In the genomic region with DNA sequence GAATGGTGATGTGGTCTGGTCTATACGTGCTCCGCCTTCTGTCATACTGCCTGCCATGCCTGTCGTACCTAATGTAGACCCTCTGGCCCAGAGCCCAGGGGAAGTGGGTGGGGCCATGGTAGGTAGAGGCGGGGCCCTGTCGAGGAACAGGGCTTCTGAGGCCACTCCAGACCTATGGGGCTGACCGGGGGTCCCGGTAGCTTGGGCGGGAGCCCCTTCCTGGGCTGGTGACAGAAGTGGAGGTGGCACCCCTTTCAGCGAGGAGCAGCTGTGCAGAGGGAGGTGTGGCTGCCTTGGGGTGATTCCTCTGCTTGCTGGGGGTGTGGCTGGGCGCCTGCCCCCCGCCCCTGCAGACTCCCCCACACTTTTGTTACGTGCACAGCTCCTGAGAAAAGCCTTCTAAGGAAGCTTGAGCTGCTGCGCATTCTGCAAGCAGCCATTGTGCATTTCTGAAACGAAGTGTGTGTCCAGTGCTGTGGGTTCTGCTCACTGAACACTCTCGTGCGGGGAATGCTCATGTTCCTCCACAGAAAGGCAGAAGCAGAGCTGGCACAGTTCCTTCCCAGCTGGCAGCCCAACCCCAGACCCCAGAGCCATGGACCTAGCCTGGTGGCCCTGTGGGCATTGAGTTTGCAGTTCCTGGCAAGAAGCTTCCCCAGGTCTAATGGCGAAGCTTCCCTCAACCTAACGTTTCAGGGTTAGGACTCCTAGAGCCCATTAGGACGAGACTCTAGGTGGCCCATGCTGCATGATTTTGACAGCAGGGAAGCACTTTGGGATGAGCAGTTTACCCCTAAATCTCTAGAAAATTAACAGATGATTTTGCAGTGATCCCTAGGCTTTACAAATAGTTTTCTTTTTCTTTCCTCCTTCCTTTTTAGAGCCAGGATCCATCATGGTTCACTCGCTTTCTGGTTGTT, we compare ENCODE assay signal across 9 cellular contexts.
DNase-seq lines count a peak whose midpoint lies in the region; ATAC-seq, FAIRE-seq and TF ChIP-seq lines count a peak whose summit lies in the region.
"Had no signal": no experiment of that assay in that cellular context is flagged by ENCODE, and none has a peak within 500 bp of the region (broad histone marks: within the 10 kb centered on the region; RNA-seq: fewer than 3 reads in every experiment).

No MANE protein-coding gene starts in this region.

- 12% methylated on average over 19 of the region's 20 CpGs for WGBS in K562 (ENCODE audit: insufficient coverage, low coverage, missing lambda C conversion rate)
- WGBS in gastroesophageal sphincter (ENCODE audit: low coverage in 1 of 2), 2 donors, result 5 to 11% methylated on average over 3 to 4 of the region's 20 CpGs

- TF ChIP-seq POLR2A in K562 (conservative IDR thresholded peaks at IDR 0.05) (no peak), gastroesophageal sphincter (IDR thresholded peaks at IDR 0.05) (no peak)

- CTCF ChIA-PET in K562 (lab: Yijun Ruan, JAX; ENCODE audit: low intra/inter-chr PET ratio), result no interaction called here

- H3K9me1 ChIP-seq in K562 (ENCODE audit: control insufficient read depth, insufficient read depth, low read length), result no peaks in the 10 kb centered on the region

- H2AFZ ChIP-seq in K562 (ENCODE audit: low read depth, low read length), result no peak overlapping the region

- peaks cover 0 to 63% (median 0%) of the 10 kb centered on the region in 11 experiments; a peak in 5 of 22 replicates for H3K27me3 ChIP-seq in BLaER1 treated with 17β-estradiol and CSF1 and Interleukin-3, amounts not matched to agents 10 nM and 100 nM
- H3K27me3 ChIP-seq in K562 (ENCODE audit: control insufficient read depth in 2 of 2, insufficient read depth in 2 of 2, low read length in 2 of 2) (peaks cover 46 to 94% of the 10 kb centered on the region in 2 experiments; a peak in 4 of 5 replicates), gastroesophageal sphincter (no peaks in the 10 kb centered on the region)
- H3K27me3 ChIP-seq: uterus had no signal

- H3K9ac ChIP-seq in BLaER1 treated with 17β-estradiol and CSF1 and Interleukin-3, amounts not matched to agents 10 nM and 100 nM, result peak overlapping the region; percentile 4 to 66 (median 48); a peak in 20 of 22 replicates
- no peak overlapping the region for H3K9ac ChIP-seq in K562 (ENCODE audit: insufficient read depth in 1 of 2, low read depth in 2 of 2, low read length in 2 of 2)

- H3K36me3 Mint-ChIP-seq in natural killer cell, result no peaks in the 10 kb centered on the region

- no peak for TF ChIP-seq RAD21 in K562 (CRISPR knock-in tag; conservative IDR thresholded peaks at IDR 0.05 in 1 of 2, IDR thresholded peaks at IDR 0.05 in 1 of 2)

- intact Hi-C loops in K562 (cut with micrococcal nuclease) (no loop called here), natural killer cell (cut with micrococcal nuclease) (no loop called here)

- peak overlapping the region; percentile 68 for H3K4me3 Mint-ChIP-seq in natural killer cell

- no peak for TF ChIP-seq CTCF in K562 (IDR thresholded peaks at IDR 0.05 in 2 of 3, conservative IDR thresholded peaks at IDR 0.05 in 1 of 3; ENCODE audit: insufficient read depth in 2 of 3, low read depth in 1 of 3, low read length in 3 of 3)
- TF ChIP-seq CTCF in natural killer cell (IDR thresholded peaks at IDR 0.05), result no peak
- TF ChIP-seq CTCF in gastroesophageal sphincter (IDR thresholded peaks at IDR 0.05), result no peak

- no TSS peak for BruUV-seq in K562 (replicated peaks; lab: Mats Ljungman, UMichigan)

- H3K4me1 ChIP-seq in BLaER1 treated with 17β-estradiol and CSF1 and Interleukin-3, amounts not matched to agents 10 nM and 100 nM, result peaks cover 83 to 100% (median 99%) of the 10 kb centered on the region in 10 experiments
- H3K4me1 ChIP-seq in K562 (replicated peaks in 1 of 2; ENCODE audit: control insufficient read depth in 2 of 2, insufficient read depth in 2 of 2, low read length in 2 of 2) (peaks cover 0 to 52% of the 10 kb centered on the region in 2 experiments; a peak in 3 of 5 replicates), gastroesophageal sphincter (peaks cover 0 to 42% (median 19%) of the 10 kb centered on the region in 3 donors)

- no peaks in the 10 kb centered on the region for H3K9me3 Mint-ChIP-seq in natural killer cell

- TF ChIP-seq EP300 in K562 (IDR thresholded peaks at IDR 0.05; ENCODE audit: low read length) (no peak), gastroesophageal sphincter (IDR thresholded peaks at IDR 0.05) (no peak)

- H3K79me2 ChIP-seq in K562 (ENCODE audit: control insufficient read depth, insufficient read depth, low read length), result no peaks in the 10 kb centered on the region

- POLR2A ChIA-PET in K562 (lab: Yijun Ruan, JAX), result interaction anchor here (0.7 to 1.1 kb wide), 3 partner anchors 18 to 900 kb away, joined by 3 to 4 read pairs (median 4); partner anchors contain the start of gene RNF4

- peak overlapping the region in 9 of 11 experiments; percentile 37 to 79 (median 53); a peak in 17 of 22 replicates for H3K27ac ChIP-seq in BLaER1 treated with 17β-estradiol and CSF1 and Interleukin-3, amounts not matched to agents 10 nM and 100 nM
- H3K27ac ChIP-seq in K562 (ENCODE audit: extremely low read depth, low read depth, low read length) (no peak overlapping the region), gastroesophageal sphincter (peak overlapping the region in 2 of 4 donors; percentile 25 to 26)

- peak; percentile 72 for DNase-seq in Jurkat, Clone E6-1 (ENCODE audit: low read depth, low spot score)
- DNase-seq in K562 (ENCODE audit: extremely low read depth in 1 of 4, low spot score in 3 of 4) (peak in 1 of 4 experiments; percentile 37), natural killer cell (no peak), NCI-H2107 (lab: John Stamatoyannopoulos, UW) (no peak), KBM-7 (no peak)

- H3K27me3 Mint-ChIP-seq in natural killer cell (ENCODE audit: low read depth in 2 of 2), result peaks cover 7 to 8% of the 10 kb centered on the region in 2 donors

- ATAC-seq in K562 (peak; percentile 31; the same call in 1 of the 3 replicates), natural killer cell (no peak), HG03175 (IDR thresholded peaks at IDR 0.05; ENCODE audit: unreplicated experiment) (no peak), gastroesophageal sphincter (no peak)

- no peak for FAIRE-seq in K562 (lab: Jason Lieb, UNC)

- H3K36me3 ChIP-seq in BLaER1 treated with 17β-estradiol and CSF1 and Interleukin-3, amounts not matched to agents 10 nM and 100 nM, result peaks cover 0 to 8% (median 3%) of the 10 kb centered on the region in 11 experiments; a peak in 7 of 22 replicates
- H3K36me3 ChIP-seq in K562 (ENCODE audit: control insufficient read depth, insufficient read depth, low read length) (no peaks in the 10 kb centered on the region), gastroesophageal sphincter (no peaks in the 10 kb centered on the region)
- H3K36me3 ChIP-seq: uterus had no signal

- H3K4me3 ChIP-seq in BLaER1 treated with 17β-estradiol and CSF1 and Interleukin-3, amounts not matched to agents 10 nM and 100 nM, result peak overlapping the region; percentile 31 to 65 (median 49); a peak in 19 of 20 replicates
- peak overlapping the region; percentile 45 for H3K4me3 ChIP-seq in Jurkat, Clone E6-1 (ENCODE audit: low read length)
- H3K4me3 ChIP-seq in K562 (no peak overlapping the region), gastroesophageal sphincter (peak overlapping the region in 1 of 2 donors; percentile 25)
- H3K4me3 ChIP-seq: uterus had no signal

- H3K27ac Mint-ChIP-seq in natural killer cell, result peak overlapping the region in 1 of 2 donors; percentile 74

- peaks cover 16 to 100% (median 99%) of the 10 kb centered on the region in 11 experiments; a peak in 20 of 22 replicates for H4K20me1 ChIP-seq in BLaER1 treated with 17β-estradiol and CSF1 and Interleukin-3, amounts not matched to agents 10 nM and 100 nM
- peaks cover 48% of the 10 kb centered on the region for H4K20me1 ChIP-seq in K562 (replicated peaks; ENCODE audit: control insufficient read depth, insufficient read depth, low read length)

- H3K4me1 Mint-ChIP-seq in natural killer cell, result peaks cover 11 to 40% of the 10 kb centered on the region in 2 donors

- H3K9me3 ChIP-seq in BLaER1 treated with 17β-estradiol and CSF1 and Interleukin-3, amounts not matched to agents 10 nM and 100 nM (replicated peaks in 1 of 11), result no peaks in the 10 kb centered on the region
- no peaks in the 10 kb centered on the region for H3K9me3 ChIP-seq in K562 (replicated peaks; ENCODE audit: control insufficient read depth, insufficient read depth, low read depth, low read length)
- H3K9me3 ChIP-seq in gastroesophageal sphincter, result no peaks in the 10 kb centered on the region
- H3K9me3 ChIP-seq: uterus had no signal

- H3K4me2 ChIP-seq in BLaER1 treated with 17β-estradiol and CSF1 and Interleukin-3, amounts not matched to agents 10 nM and 100 nM, result peak overlapping the region; percentile 82 to 99 (median 91)
- no peak overlapping the region for H3K4me2 ChIP-seq in K562 (ENCODE audit: insufficient read depth, low read length)

- in situ Hi-C loops in K562 (cut with MboI), result no loop called here
- in situ Hi-C loops in KBM-7 (cut with MboI; ENCODE audit: low pct_unique_long_range_greater_than_20kb, low sequenced_read_pairs), result no loop called here

TF ChIP-seq in K562, 482 proteins besides CTCF, POLR2A, EP300 and RAD21 (continues in another document):
- TF ChIP-seq NCOA2 (IDR thresholded peaks at IDR 0.05; ENCODE audit: partially characterized antibody in 2 of 2) (no peak), VEZF1 (CRISPR knock-in tag; IDR thresholded peaks at IDR 0.05) (peak; percentile 55)

Comparison
In these comparisons a context has a peak if more than half of its experiments do, and no peak if none do; other contexts are left out.
1. H3K9ac ChIP-seq: peak in BLaER1 treated with 17β-estradiol and CSF1 and Interleukin-3, amounts not matched to agents 10 nM and 100 nM (11 of 11); none in K562 (0 of 2).